8 cellular contexts compared by ENCODE assay signal in genomic region chr1:39395357-39395831, GRCh38.
A peak's percentile ranks its signal among the peaks of the same experiment; 100 is the strongest.
DNase-seq lines count a peak whose midpoint lies in the region; ATAC-seq and TF ChIP-seq lines count a peak whose summit lies in the region.

No MANE protein-coding gene starts in this region.

- peak overlapping the region; percentile 3 to 69 (median 58) for H3K4me3 Mint-ChIP-seq in nephron
- no peak overlapping the region for H3K4me3 Mint-ChIP-seq in activated CD4-positive, alpha-beta T cell treated with anti-CD3 and anti-CD28 coated beads, Interleukin-2, amount 10 ng/mL, durations not matched to agents 7 days and 5 days

- POLR2A ChIA-PET in activated CD4-positive, alpha-beta T cell treated with anti-CD3 and anti-CD28 coated beads, Interleukin-2, amount 10 ng/mL, durations not matched to agents 7 days and 5 days (lab: Charles Lee) = no interaction called here

- peaks cover 8% of the 10 kb centered on the region for H3K36me3 Mint-ChIP-seq in nephron (ENCODE audit: low read depth)
- peaks cover 49% of the 10 kb centered on the region for H3K36me3 Mint-ChIP-seq in activated CD4-positive, alpha-beta T cell treated with anti-CD3 and anti-CD28 coated beads, Interleukin-2, amount 10 ng/mL, durations not matched to agents 7 days and 5 days (ENCODE audit: low read depth)

- DNase-seq in DMS153 (lab: John Stamatoyannopoulos, UW) (peak; percentile 76), NCI-H69 (lab: John Stamatoyannopoulos, UW) (peak; percentile 7), epidermal melanocyte (ENCODE audit: insufficient read length, low spot score) (peak; percentile 46), substantia nigra (lab: John Stamatoyannopoulos, UW) (no peak)
- DNase-seq in stimulated activated CD4-positive, alpha-beta T cell treated with anti-CD3 and anti-CD28 coated beads, Interleukin-12 subunit alpha, Interleukin-12 subunit beta, amount 100 ng/mL, for 4 hours = no peak
- no peak for DNase-seq in activated CD4-positive, alpha-beta T cell treated with anti-CD3 and anti-CD28 coated beads, Interleukin-2, amount 10 ng/mL, durations not matched to agents 7 days and 5 days

- ATAC-seq in GM21367 (IDR thresholded peaks at IDR 0.05; ENCODE audit: unreplicated experiment) = no peak

- no peak overlapping the region for H3K27ac ChIP-seq in substantia nigra (ENCODE audit: low read depth, low read length, poor library complexity, severe bottlenecking)

- H3K4me1 Mint-ChIP-seq in nephron = peaks cover 89% of the 10 kb centered on the region
- H3K4me1 Mint-ChIP-seq in activated CD4-positive, alpha-beta T cell treated with anti-CD3 and anti-CD28 coated beads, Interleukin-2, amount 10 ng/mL, durations not matched to agents 7 days and 5 days = peaks cover 78% of the 10 kb centered on the region

- H3K9me3 Mint-ChIP-seq in nephron = no peaks in the 10 kb centered on the region
- H3K9me3 Mint-ChIP-seq in activated CD4-positive, alpha-beta T cell treated with anti-CD3 and anti-CD28 coated beads, Interleukin-2, amount 10 ng/mL, durations not matched to agents 7 days and 5 days = no peaks in the 10 kb centered on the region

- TF ChIP-seq CTCF in nephron (IDR thresholded peaks at IDR 0.05; ENCODE audit: unreplicated experiment in 3 of 3) = no peak

- H3K27me3 Mint-ChIP-seq in nephron (ENCODE audit: low read depth) = no peaks in the 10 kb centered on the region
- no peaks in the 10 kb centered on the region for H3K27me3 Mint-ChIP-seq in activated CD4-positive, alpha-beta T cell treated with anti-CD3 and anti-CD28 coated beads, Interleukin-2, amount 10 ng/mL, durations not matched to agents 7 days and 5 days

- H3K27ac Mint-ChIP-seq in nephron = peak overlapping the region; percentile 96 to 99 (median 97)
- H3K27ac Mint-ChIP-seq in activated CD4-positive, alpha-beta T cell treated with anti-CD3 and anti-CD28 coated beads, Interleukin-2, amount 10 ng/mL, durations not matched to agents 7 days and 5 days = no peak overlapping the region

- CTCF ChIA-PET in activated CD4-positive, alpha-beta T cell treated with anti-CD3 and anti-CD28 coated beads, Interleukin-2, amount 10 ng/mL, durations not matched to agents 7 days and 5 days (lab: Charles Lee) = interaction anchor here (1.3 kb wide), 1 partner anchor 16 kb away, joined by 3 read pairs; no protein-coding TSS in a partner anchor

Comparison
In these comparisons a context has a peak if more than half of its experiments do, and no peak if none do; other contexts are left out.
1. DNase-seq: peak in DMS153 (single experiment), NCI-H69 (single experiment) and epidermal melanocyte (single experiment); none in substantia nigra (0 of 49), stimulated activated CD4-positive, alpha-beta T cell treated with anti-CD3 and anti-CD28 coated beads, Interleukin-12 subunit alpha, Interleukin-12 subunit beta, amount 100 ng/mL, for 4 hours (single experiment) and activated CD4-positive, alpha-beta T cell treated with anti-CD3 and anti-CD28 coated beads, Interleukin-2, amount 10 ng/mL, durations not matched to agents 7 days and 5 days (single experiment).